1 cellular context compared by ENCODE assay signal in the genomic region with DNA sequence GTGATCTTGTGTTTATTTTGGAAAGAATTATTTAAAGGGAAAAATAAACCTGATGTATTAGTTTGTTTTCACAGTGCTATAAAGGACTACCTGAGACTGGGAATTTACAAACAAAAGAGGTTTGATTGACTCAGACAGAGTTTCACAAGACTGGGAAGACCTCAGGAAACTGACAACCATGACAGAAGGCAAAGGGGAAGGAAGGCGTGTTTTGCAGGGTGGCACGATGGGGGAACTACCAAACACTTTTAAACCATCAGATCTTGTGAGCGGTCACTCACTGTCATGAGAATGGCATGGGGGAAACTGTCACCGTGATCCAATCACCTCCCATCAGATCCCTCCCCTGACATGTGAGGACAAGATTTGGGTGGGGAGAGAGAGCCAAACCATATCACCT.
TF ChIP-seq lines count a peak whose summit lies in the region.

No MANE protein-coding gene starts in this region.

TF ChIP-seq in WTC11, 78 proteins besides CTCF, POLR2A, EP300 and RAD21 (continued from another document):
- TF ChIP-seq, protein P1, sequence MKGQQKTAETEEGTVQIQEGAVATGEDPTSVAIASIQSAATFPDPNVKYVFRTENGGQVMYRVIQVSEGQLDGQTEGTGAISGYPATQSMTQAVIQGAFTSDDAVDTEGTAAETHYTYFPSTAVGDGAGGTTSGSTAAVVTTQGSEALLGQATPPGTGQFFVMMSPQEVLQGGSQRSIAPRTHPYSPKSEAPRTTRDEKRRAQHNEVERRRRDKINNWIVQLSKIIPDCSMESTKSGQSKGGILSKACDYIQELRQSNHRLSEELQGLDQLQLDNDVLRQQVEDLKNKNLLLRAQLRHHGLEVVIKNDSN (CRISPR knock-in tag; IDR thresholded peaks at IDR 0.05) = no peak
- TF ChIP-seq ZNF219 (CRISPR knock-in tag; IDR thresholded peaks at IDR 0.05; ENCODE audit: borderline replicate concordance) (no peak), ZNF138 (CRISPR knock-in tag; conservative IDR thresholded peaks at IDR 0.05) (no peak), ZNF263 (CRISPR knock-in tag; IDR thresholded peaks at IDR 0.05; ENCODE audit: low read depth) (no peak), ESRRA (CRISPR knock-in tag; IDR thresholded peaks at IDR 0.05; ENCODE audit: borderline replicate concordance) (no peak), ZNF416 (CRISPR knock-in tag; IDR thresholded peaks at IDR 0.05) (no peak), ELF4 (CRISPR knock-in tag; IDR thresholded peaks at IDR 0.05; ENCODE audit: low read depth) (no peak)
- TF ChIP-seq, protein P2, sequence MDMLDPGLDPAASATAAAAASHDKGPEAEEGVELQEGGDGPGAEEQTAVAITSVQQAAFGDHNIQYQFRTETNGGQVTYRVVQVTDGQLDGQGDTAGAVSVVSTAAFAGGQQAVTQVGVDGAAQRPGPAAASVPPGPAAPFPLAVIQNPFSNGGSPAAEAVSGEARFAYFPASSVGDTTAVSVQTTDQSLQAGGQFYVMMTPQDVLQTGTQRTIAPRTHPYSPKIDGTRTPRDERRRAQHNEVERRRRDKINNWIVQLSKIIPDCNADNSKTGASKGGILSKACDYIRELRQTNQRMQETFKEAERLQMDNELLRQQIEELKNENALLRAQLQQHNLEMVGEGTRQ (CRISPR knock-in tag; IDR thresholded peaks at IDR 0.05) = no peak
- TF ChIP-seq, protein P3, sequence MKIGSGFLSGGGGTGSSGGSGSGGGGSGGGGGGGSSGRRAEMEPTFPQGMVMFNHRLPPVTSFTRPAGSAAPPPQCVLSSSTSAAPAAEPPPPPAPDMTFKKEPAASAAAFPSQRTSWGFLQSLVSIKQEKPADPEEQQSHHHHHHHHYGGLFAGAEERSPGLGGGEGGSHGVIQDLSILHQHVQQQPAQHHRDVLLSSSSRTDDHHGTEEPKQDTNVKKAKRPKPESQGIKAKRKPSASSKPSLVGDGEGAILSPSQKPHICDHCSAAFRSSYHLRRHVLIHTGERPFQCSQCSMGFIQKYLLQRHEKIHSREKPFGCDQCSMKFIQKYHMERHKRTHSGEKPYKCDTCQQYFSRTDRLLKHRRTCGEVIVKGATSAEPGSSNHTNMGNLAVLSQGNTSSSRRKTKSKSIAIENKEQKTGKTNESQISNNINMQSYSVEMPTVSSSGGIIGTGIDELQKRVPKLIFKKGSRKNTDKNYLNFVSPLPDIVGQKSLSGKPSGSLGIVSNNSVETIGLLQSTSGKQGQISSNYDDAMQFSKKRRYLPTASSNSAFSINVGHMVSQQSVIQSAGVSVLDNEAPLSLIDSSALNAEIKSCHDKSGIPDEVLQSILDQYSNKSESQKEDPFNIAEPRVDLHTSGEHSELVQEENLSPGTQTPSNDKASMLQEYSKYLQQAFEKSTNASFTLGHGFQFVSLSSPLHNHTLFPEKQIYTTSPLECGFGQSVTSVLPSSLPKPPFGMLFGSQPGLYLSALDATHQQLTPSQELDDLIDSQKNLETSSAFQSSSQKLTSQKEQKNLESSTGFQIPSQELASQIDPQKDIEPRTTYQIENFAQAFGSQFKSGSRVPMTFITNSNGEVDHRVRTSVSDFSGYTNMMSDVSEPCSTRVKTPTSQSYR (CRISPR knock-in tag; IDR thresholded peaks at IDR 0.05) = no peak
- TF ChIP-seq, protein P4, sequence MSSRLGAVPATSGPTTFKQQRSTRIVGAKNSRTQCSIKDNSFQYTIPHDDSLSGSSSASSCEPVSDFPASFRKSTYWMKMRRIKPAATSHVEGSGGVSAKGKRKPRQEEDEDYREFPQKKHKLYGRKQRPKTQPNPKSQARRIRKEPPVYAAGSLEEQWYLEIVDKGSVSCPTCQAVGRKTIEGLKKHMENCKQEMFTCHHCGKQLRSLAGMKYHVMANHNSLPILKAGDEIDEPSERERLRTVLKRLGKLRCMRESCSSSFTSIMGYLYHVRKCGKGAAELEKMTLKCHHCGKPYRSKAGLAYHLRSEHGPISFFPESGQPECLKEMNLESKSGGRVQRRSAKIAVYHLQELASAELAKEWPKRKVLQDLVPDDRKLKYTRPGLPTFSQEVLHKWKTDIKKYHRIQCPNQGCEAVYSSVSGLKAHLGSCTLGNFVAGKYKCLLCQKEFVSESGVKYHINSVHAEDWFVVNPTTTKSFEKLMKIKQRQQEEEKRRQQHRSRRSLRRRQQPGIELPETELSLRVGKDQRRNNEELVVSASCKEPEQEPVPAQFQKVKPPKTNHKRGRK (CRISPR knock-in tag; IDR thresholded peaks at IDR 0.05; ENCODE audit: borderline replicate concordance) = no peak
- TF ChIP-seq, protein P5, sequence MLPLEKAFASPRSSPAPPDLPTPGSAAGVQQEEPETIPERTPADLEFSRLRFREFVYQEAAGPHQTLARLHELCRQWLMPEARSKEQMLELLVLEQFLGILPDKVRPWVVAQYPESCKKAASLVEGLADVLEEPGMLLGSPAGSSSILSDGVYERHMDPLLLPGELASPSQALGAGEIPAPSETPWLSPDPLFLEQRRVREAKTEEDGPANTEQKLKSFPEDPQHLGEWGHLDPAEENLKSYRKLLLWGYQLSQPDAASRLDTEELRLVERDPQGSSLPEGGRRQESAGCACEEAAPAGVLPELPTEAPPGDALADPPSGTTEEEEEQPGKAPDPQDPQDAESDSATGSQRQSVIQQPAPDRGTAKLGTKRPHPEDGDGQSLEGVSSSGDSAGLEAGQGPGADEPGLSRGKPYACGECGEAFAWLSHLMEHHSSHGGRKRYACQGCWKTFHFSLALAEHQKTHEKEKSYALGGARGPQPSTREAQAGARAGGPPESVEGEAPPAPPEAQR (CRISPR knock-in tag; IDR thresholded peaks at IDR 0.05) = no peak
